9 cellular contexts compared by ENCODE assay signal in the genomic region with DNA sequence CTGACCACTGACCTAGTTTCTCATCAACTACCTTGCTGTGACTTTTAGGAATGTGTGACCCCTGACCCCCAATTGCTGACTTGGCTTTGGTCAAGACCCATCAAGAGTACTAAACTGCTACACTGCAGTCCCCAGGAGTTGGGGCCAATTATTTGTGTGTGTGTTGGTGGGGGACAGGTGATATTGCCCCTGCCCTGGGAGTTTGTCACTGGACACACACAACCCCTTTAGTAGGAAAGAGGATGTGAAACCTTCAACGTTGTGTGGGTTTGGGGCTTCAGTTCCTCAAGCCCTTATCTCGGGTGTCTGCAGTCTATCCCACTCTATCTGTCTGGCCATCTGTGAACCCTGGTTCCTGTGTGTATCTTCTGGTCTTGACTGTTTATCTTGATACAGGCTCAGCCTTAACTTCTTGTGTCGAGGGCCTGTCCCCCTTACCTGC. TPM values are rescaled to one million over a fixed set of nuclear protein-coding genes. Genes with fewer than 3 reads are reported as not detected.
DNase-seq lines count a peak whose midpoint lies in the region; ATAC-seq and TF ChIP-seq lines count a peak whose summit lies in the region.
"Had no signal": no experiment of that assay in that cellular context is flagged by ENCODE, and none has a peak within 500 bp of the region (broad histone marks: within the 10 kb centered on the region; RNA-seq: fewer than 3 reads in every experiment).

No MANE protein-coding gene starts in this region.

- no peaks in the 10 kb centered on the region for H3K27me3 ChIP-seq in Karpas-422 (ENCODE audit: low read length)
- no peaks in the 10 kb centered on the region for H3K27me3 ChIP-seq in BE2C

- DNase-seq in Karpas-422 (peak; percentile 66), medulla oblongata (ENCODE audit: extremely low spot score) (peak; percentile 50), chondrocyte (ENCODE audit: low spot score) (no peak), hypothalamus (lab: John Stamatoyannopoulos, UW) (no peak), BE2C (no peak)

- peak overlapping the region; percentile 17 for H3K4me2 ChIP-seq in Karpas-422 (ENCODE audit: low read depth, low read length, poor library complexity, severe bottlenecking)

- H3K4me1 ChIP-seq in Karpas-422 (ENCODE audit: low read length): peaks cover 51% of the 10 kb centered on the region
- H3K4me1 ChIP-seq in BE2C: no peaks in the 10 kb centered on the region

- H3K4me3 ChIP-seq in Karpas-422 (ENCODE audit: low read length) (no peak overlapping the region), BE2C (ENCODE audit: low read depth, low read length) (no peak overlapping the region)

- H3K9me2 ChIP-seq in Karpas-422 (replicated peaks; ENCODE audit: insufficient read depth, low read length): no peaks in the 10 kb centered on the region

- H2AFZ ChIP-seq in Karpas-422 (ENCODE audit: low read length): no peak overlapping the region

- peaks cover 4% of the 10 kb centered on the region; the same call in 1 of the 2 replicates for H4K20me1 ChIP-seq in Karpas-422 (ENCODE audit: insufficient read depth, low read depth, low read length)

- no peak overlapping the region for H3K27ac Mint-ChIP-seq in chondrocyte (ENCODE audit: unreplicated experiment)

- peaks cover 51% of the 10 kb centered on the region for H3K79me2 ChIP-seq in Karpas-422 (ENCODE audit: low read length)

- H3K36me3 ChIP-seq in Karpas-422 (ENCODE audit: insufficient read depth, low read length) (no peaks in the 10 kb centered on the region; the same call in 1 of the 2 replicates), BE2C (no peaks in the 10 kb centered on the region)

- peak overlapping the region; percentile 10 for H3K27ac ChIP-seq in Karpas-422 (ENCODE audit: low read length)

- H3K36me3 Mint-ChIP-seq in chondrocyte (ENCODE audit: low read depth): no peaks in the 10 kb centered on the region

- H3K27me3 Mint-ChIP-seq in chondrocyte (ENCODE audit: low read depth): peaks cover 6% of the 10 kb centered on the region

- H3K9me3 ChIP-seq in Karpas-422 (ENCODE audit: low read length) (no peaks in the 10 kb centered on the region), BE2C (no peaks in the 10 kb centered on the region)

- TF ChIP-seq CTCF in chondrocyte (IDR thresholded peaks at IDR 0.05): no peak
- no peak for TF ChIP-seq CTCF in BE2C (IDR thresholded peaks at IDR 0.05; ENCODE audit: low read depth, low read length)

- peak; percentile 85 for ATAC-seq in GM18517 (IDR thresholded peaks at IDR 0.05; ENCODE audit: unreplicated experiment)
- ATAC-seq in GM21717 (IDR thresholded peaks at IDR 0.05; ENCODE audit: unreplicated experiment): peak; percentile 75
- ATAC-seq in SK-N-SH treated with all-trans-retinoic acid at 6 μM for 48 hours: no peak

- no peaks in the 10 kb centered on the region for H3K9me3 Mint-ChIP-seq in chondrocyte (ENCODE audit: low read depth)

- no peaks in the 10 kb centered on the region for H3K4me1 Mint-ChIP-seq in chondrocyte (ENCODE audit: low read depth)

- no peak overlapping the region for H3K9ac ChIP-seq in Karpas-422 (ENCODE audit: low read length)

- no peak overlapping the region for H3K4me3 Mint-ChIP-seq in chondrocyte (ENCODE audit: unreplicated experiment)

TF ChIP-seq in SK-N-SH treated with all-trans-retinoic acid at 6 μM for 48 hours, 23 proteins besides CTCF, POLR2A, EP300 and RAD21:
- TF ChIP-seq CSDC2 (CRISPR knock-in tag; IDR thresholded peaks at IDR 0.05) (no peak), ARNTL (CRISPR knock-in tag; IDR thresholded peaks at IDR 0.05; ENCODE audit: borderline replicate concordance, low read depth) (no peak), RARB (CRISPR knock-in tag; IDR thresholded peaks at IDR 0.05) (no peak), TCF4 (CRISPR knock-in tag; IDR thresholded peaks at IDR 0.05; ENCODE audit: borderline replicate concordance) (no peak), BACH2 (CRISPR knock-in tag; IDR thresholded peaks at IDR 0.05; ENCODE audit: borderline replicate concordance) (no peak), ZNF8 (CRISPR knock-in tag; IDR thresholded peaks at IDR 0.05) (no peak), ZFP30 (CRISPR knock-in tag; IDR thresholded peaks at IDR 0.05) (no peak), ZC3H10 (CRISPR knock-in tag; IDR thresholded peaks at IDR 0.05) (no peak)
- TF ChIP-seq, protein P1, sequence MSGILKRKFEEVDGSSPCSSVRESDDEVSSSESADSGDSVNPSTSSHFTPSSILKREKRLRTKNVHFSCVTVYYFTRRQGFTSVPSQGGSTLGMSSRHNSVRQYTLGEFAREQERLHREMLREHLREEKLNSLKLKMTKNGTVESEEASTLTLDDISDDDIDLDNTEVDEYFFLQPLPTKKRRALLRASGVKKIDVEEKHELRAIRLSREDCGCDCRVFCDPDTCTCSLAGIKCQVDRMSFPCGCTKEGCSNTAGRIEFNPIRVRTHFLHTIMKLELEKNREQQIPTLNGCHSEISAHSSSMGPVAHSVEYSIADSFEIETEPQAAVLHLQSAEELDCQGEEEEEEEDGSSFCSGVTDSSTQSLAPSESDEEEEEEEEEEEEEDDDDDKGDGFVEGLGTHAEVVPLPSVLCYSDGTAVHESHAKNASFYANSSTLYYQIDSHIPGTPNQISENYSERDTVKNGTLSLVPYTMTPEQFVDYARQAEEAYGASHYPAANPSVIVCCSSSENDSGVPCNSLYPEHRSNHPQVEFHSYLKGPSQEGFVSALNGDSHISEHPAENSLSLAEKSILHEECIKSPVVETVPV (CRISPR knock-in tag; IDR thresholded peaks at IDR 0.05): no peak
TF ChIP-seq in SK-N-SH treated with all-trans-retinoic acid at 6 μM for 48 hours: peak in this region for 0.

RNA-seq across cellular contexts. Expression of a gene that starts 6.5 kb away (rescaled TPM):
- total RNA-seq in Karpas-422 (2014; rRNA removed; shearing (Covaris generic); ENCODE audit: low replicate concordance): 63.0 and 103 TPM in 2 replicates
- total RNA-seq in chondrocyte: not detected in 3 replicates
- 5.4 TPM for polyA plus RNA-seq in BE2C (2012; ENCODE audit: insufficient read depth, insufficient read length, low read depth)
- total RNA-seq: HT1080 had no signal

RNA-seq across cellular contexts. Expression of a gene that starts 47.5 kb away (rescaled TPM):
- not detected in 2 replicates for total RNA-seq in Karpas-422 (2014; rRNA removed; shearing (Covaris generic); ENCODE audit: low replicate concordance)
- not detected in 3 replicates for total RNA-seq in chondrocyte
- polyA plus RNA-seq in BE2C (2012; ENCODE audit: insufficient read depth, insufficient read length, low read depth): 1.4 TPM
- total RNA-seq: HT1080 had no signal

RNA-seq across cellular contexts. Expression of a gene that starts 57.5 kb away (rescaled TPM):
- total RNA-seq in Karpas-422 (2014; rRNA removed; shearing (Covaris generic); ENCODE audit: low replicate concordance): 15.2 and 18.4 TPM in 2 replicates
- 41.4 to 46.0 TPM (median 45.4 TPM) in 3 replicates for total RNA-seq in chondrocyte
- 16.7 TPM for polyA plus RNA-seq in BE2C (2012; ENCODE audit: insufficient read depth, insufficient read length, low read depth)

Comparison
In these comparisons a context has a peak if more than half of its experiments do, and no peak if none do; other contexts are left out.
1. DNase-seq: peak in Karpas-422 (single experiment) and medulla oblongata (single experiment); none in chondrocyte (single experiment), hypothalamus (0 of 51) and BE2C (single experiment).
2. RNA of a gene that starts 6.5 kb away (total RNA-seq): 63.0 to 103 TPM in Karpas-422; not detected in chondrocyte; every median in the first group is over 10 times any median in the second.